Comparison of ENCODE assay signal across 22 cellular contexts in the genomic region with DNA sequence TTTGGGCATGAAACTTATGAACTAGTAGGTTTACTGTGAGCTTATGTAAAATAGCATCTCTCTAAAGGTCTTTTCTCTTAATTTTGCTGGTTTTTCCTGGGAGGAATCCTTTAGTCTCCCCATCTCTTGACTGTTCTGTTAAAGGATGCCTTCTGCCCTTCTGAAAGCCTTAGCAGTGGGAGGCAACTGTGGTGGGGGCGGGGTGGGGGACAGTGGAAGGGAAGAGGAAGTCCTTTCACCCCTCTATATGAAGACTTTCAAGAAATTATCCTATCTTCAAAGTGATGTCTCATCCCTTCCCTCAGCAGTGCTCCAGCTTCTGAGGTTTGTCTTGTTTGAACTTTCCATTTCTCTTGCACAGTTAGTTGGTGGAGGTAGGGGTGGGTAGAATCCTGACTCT.
"Had no signal": no experiment of that assay in that cellular context is flagged by ENCODE, and none has a peak within 500 bp of the region (broad histone marks: within the 10 kb centered on the region; RNA-seq: fewer than 3 reads in every experiment).

No MANE protein-coding gene starts in this region.

- H3K4me2 ChIP-seq: smooth muscle cell had no signal

- ATAC-seq: activated CD4-positive, CD25-positive, alpha-beta regulatory T cell treated with anti-CD3 and anti-CD28 coated beads, Interleukin-2, amount 50 U/mL, for 24 hours; activated T-cell treated with anti-CD3 and anti-CD28 coated beads, Interleukin-2, amount 50 U/mL, for 72 hours; effector memory CD8-positive, alpha-beta T cell; left lung; natural killer cell treated with Interleukin-12 subunit alpha and Interleukin-12 subunit beta and Interleukin-15 and Interleukin-18, amount 100 ng/mL, for 72 hours; sciatic nerve; stimulated activated effector memory CD8-positive, alpha-beta T cell treated with anti-CD3 and anti-CD28 coated beads, Interleukin-12 subunit alpha, Interleukin-12 subunit beta, amount 100 ng/mL, for 72 hours had no signal

- H3K27ac ChIP-seq: adrenal gland, cardiac muscle cell, esophagus squamous epithelium, left lung, testis, upper lobe of left lung had no signal

- H3K4me3 Mint-ChIP-seq: activated naive CD4-positive, alpha-beta T cell treated with anti-CD3 and anti-CD28 coated beads, Interleukin-2, amount 50 U/mL, for 24 hours; activated T-cell treated with anti-CD3 and anti-CD28 coated beads, Interleukin-2, amount 50 U/mL, for 72 hours; effector memory CD8-positive, alpha-beta T cell; mesothelial cell of epicardium; natural killer cell treated with Interleukin-12 subunit alpha and Interleukin-12 subunit beta and Interleukin-15 and Interleukin-18, amount 100 ng/mL, for 72 hours; stimulated activated effector memory CD8-positive, alpha-beta T cell treated with anti-CD3 and anti-CD28 coated beads, Interleukin-12 subunit alpha, Interleukin-12 subunit beta, amount 100 ng/mL, for 72 hours had no signal

- H3K36me3 ChIP-seq: adrenal gland, cardiac muscle cell, esophagus squamous epithelium, left lung, upper lobe of left lung had no signal

- H3K4me1 ChIP-seq: adrenal gland, esophagus squamous epithelium, left lung, testis, upper lobe of left lung had no signal

- H3K4me1 Mint-ChIP-seq: mesothelial cell of epicardium had no signal

- H3K9me3 ChIP-seq: adrenal gland, esophagus squamous epithelium, testis, upper lobe of left lung had no signal

- H3K27me3 Mint-ChIP-seq: activated naive CD4-positive, alpha-beta T cell treated with anti-CD3 and anti-CD28 coated beads, Interleukin-2, amount 50 U/mL, for 24 hours; effector memory CD8-positive, alpha-beta T cell; natural killer cell treated with Interleukin-12 subunit alpha and Interleukin-12 subunit beta and Interleukin-15 and Interleukin-18, amount 100 ng/mL, for 72 hours had no signal

- H3K27ac Mint-ChIP-seq: activated naive CD4-positive, alpha-beta T cell treated with anti-CD3 and anti-CD28 coated beads, Interleukin-2, amount 50 U/mL, for 24 hours; activated T-cell treated with anti-CD3 and anti-CD28 coated beads, Interleukin-2, amount 50 U/mL, for 72 hours; mesothelial cell of epicardium; natural killer cell treated with Interleukin-12 subunit alpha and Interleukin-12 subunit beta and Interleukin-15 and Interleukin-18, amount 100 ng/mL, for 72 hours; stimulated activated effector memory CD8-positive, alpha-beta T cell treated with anti-CD3 and anti-CD28 coated beads, Interleukin-12 subunit alpha, Interleukin-12 subunit beta, amount 100 ng/mL, for 72 hours had no signal

- H3K27me3 ChIP-seq: adrenal gland, cardiac muscle cell, esophagus squamous epithelium, left lung, testis, upper lobe of left lung had no signal

- DNase-seq: activated CD4-positive, alpha-beta T cell treated with anti-CD3 and anti-CD28 coated beads, Interleukin-2, amount 50 U/mL, for 1 hour; activated CD8-positive, alpha-beta memory T cell treated with anti-CD3 and anti-CD28 coated beads for 24 hours; activated CD8-positive, alpha-beta memory T cell treated with anti-CD3 and anti-CD28 coated beads, Interleukin-2, amount 50 U/mL, for 48 hours; activated gamma-delta T cell; activated T-cell treated with anti-CD3 and anti-CD28 coated beads, Interleukin-2, amount 50 U/mL, for 72 hours; adrenal gland; effector memory CD8-positive, alpha-beta T cell; esophagus squamous epithelium; left lung; nucleus accumbens; stimulated activated CD4-positive, alpha-beta T cell treated with anti-CD3 and anti-CD28 coated beads, Interleukin-4, amount 100 ng/mL, for 24 hours; T-helper 2 cell; testis; upper lobe of left lung had no signal

- H3K9me3 Mint-ChIP-seq: activated naive CD4-positive, alpha-beta T cell treated with anti-CD3 and anti-CD28 coated beads, Interleukin-2, amount 50 U/mL, for 24 hours; effector memory CD8-positive, alpha-beta T cell; stimulated activated effector memory CD8-positive, alpha-beta T cell treated with anti-CD3 and anti-CD28 coated beads, Interleukin-12 subunit alpha, Interleukin-12 subunit beta, amount 100 ng/mL, for 72 hours had no signal

- H3K4me3 ChIP-seq: adrenal gland, cardiac muscle cell, esophagus squamous epithelium, left lung, smooth muscle cell, testis, upper lobe of left lung had no signal
